ENCODE assay signal across 8 cellular contexts in the genomic region with DNA sequence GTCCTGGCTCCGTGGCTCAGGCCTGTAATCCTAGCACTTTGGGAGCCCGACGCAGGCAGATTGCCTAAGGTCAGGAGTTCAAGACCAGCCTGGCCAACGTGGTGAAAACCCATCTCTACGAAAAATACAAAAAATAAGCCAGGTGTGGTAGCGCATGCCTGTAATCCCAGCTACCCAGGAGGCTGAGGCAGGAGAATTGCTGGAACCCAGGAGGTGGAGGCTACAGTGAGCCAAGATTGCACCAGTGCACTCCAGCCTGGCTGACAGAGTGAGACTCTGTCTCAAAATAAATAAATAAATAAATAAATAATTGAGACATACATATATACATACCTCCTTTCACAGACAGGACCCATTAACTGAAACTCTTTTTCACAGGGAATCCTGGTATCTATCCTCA. TPM values are rescaled to one million over a fixed set of nuclear protein-coding genes. Genes with fewer than 3 reads are reported as not detected.
DNase-seq lines count a peak whose midpoint lies in the region; ATAC-seq, FAIRE-seq and TF ChIP-seq lines count a peak whose summit lies in the region.
"Not testable (repeated sequence)": the region's sequence is repeated elsewhere in the genome, so short reads cannot be mapped to it uniquely, and the experiment has no call there.

No MANE protein-coding gene starts in this region.

- not testable (repeated sequence) for FAIRE-seq in bronchial epithelial cell (lab: Jason Lieb, UNC)

- peaks cover 11% of the 10 kb centered on the region for H3K36me3 Mint-ChIP-seq in activated T-cell treated with anti-CD3 and anti-CD28 coated beads, Interleukin-2, amount 50 U/mL, for 4 hours (ENCODE audit: insufficient read depth)

- POLR2A ChIA-PET in OCI-LY7 (lab: Charles Lee): interaction anchor here (0.9 kb wide), 1 partner anchor 101 kb away, joined by 3 read pairs; no protein-coding TSS in a partner anchor

- not testable (repeated sequence) for DNase-seq in OCI-LY7 (ENCODE audit: low spot score); activated T-cell treated with anti-CD3 and anti-CD28 coated beads, Interleukin-2, amount 50 U/mL, for 4 hours; bronchial epithelial cell (ENCODE audit: low read depth); foreskin fibroblast; gastrocnemius medialis; vagina (ENCODE audit: extremely low spot score in 2 of 2)
- DNase-seq in mucosa of descending colon: peak in 2 of 3 donors; percentile 47

- CTCF ChIA-PET in OCI-LY7 (lab: Charles Lee; ENCODE audit: unreplicated experiment): not testable (repeated sequence)

- not testable (repeated sequence) for BruUV-seq in OCI-LY7 (replicated peaks; lab: Mats Ljungman, UMichigan)

- not testable (repeated sequence) for H4K20me1 ChIP-seq in DOHH2 (ENCODE audit: control insufficient read depth, insufficient read depth, low read depth, low read length); OCI-LY7 (ENCODE audit: insufficient read depth, low read length)

- H3K9me2 ChIP-seq in DOHH2 (replicated peaks; ENCODE audit: control insufficient read depth, low read length); OCI-LY7 (ENCODE audit: insufficient read depth, low read length): not testable (repeated sequence)

- not testable (repeated sequence) for H3K9me3 Mint-ChIP-seq in activated T-cell treated with anti-CD3 and anti-CD28 coated beads, Interleukin-2, amount 50 U/mL, for 4 hours

- not testable (repeated sequence) for H3K27me3 Mint-ChIP-seq in activated T-cell treated with anti-CD3 and anti-CD28 coated beads, Interleukin-2, amount 50 U/mL, for 4 hours (ENCODE audit: low read depth)

- intact Hi-C loops in OCI-LY7 (cut with micrococcal nuclease; ENCODE audit: unreplicated experiment): loop anchor here (5.0 kb wide), 1 partner anchor 76 kb away; a partner anchor contains a TSS
- intact Hi-C loops in mucosa of descending colon (cut with DNase I, micrococcal nuclease); vagina (cut with DNase I): not testable (repeated sequence)
- intact Hi-C loops in gastrocnemius medialis (cut with DNase I; ENCODE audit: low total_unique reads): loop anchor here (5.0 kb wide), 4 partner anchors 41 to 174 kb away; a partner anchor contains a TSS

- H2AFZ ChIP-seq in OCI-LY7 (ENCODE audit: low read length): not testable (repeated sequence)

- not testable (repeated sequence) for H3K27ac ChIP-seq in DOHH2 (ENCODE audit: low read depth, low read length); OCI-LY7 (ENCODE audit: low read depth, low read length, poor library complexity, severe bottlenecking)
- H3K27ac ChIP-seq in gastrocnemius medialis: peak overlapping the region; percentile 92 to 98 (median 97)
- peak overlapping the region; percentile 98 for H3K27ac ChIP-seq in vagina

- H3K27me3 ChIP-seq in DOHH2 (ENCODE audit: control insufficient read depth, low read length); bronchial epithelial cell (ENCODE audit: control insufficient read depth, insufficient read depth, low read length); gastrocnemius medialis; vagina: not testable (repeated sequence)

- H3K4me1 ChIP-seq in DOHH2 (ENCODE audit: control insufficient read depth, low read length) (peaks cover 17% of the 10 kb centered on the region), OCI-LY7 (ENCODE audit: insufficient read depth, low read length, poor library complexity, severe bottlenecking) (peaks cover 16% of the 10 kb centered on the region), gastrocnemius medialis (peaks cover 18 to 19% of the 10 kb centered on the region in 2 donors), vagina (peaks cover 23% of the 10 kb centered on the region)
- not testable (repeated sequence) for H3K4me1 ChIP-seq in mucosa of descending colon (ENCODE audit: low read depth)

- not testable (repeated sequence) for ATAC-seq in activated T-cell treated with anti-CD3 and anti-CD28 coated beads, Interleukin-2, amount 50 U/mL, for 4 hours; mucosa of descending colon; gastrocnemius medialis

- H3K4me1 Mint-ChIP-seq in activated T-cell treated with anti-CD3 and anti-CD28 coated beads, Interleukin-2, amount 50 U/mL, for 4 hours (ENCODE audit: low read depth): peaks cover 42% of the 10 kb centered on the region

- H3K79me2 ChIP-seq in DOHH2 (ENCODE audit: control insufficient read depth, low read length) (peaks cover 30% of the 10 kb centered on the region), OCI-LY7 (ENCODE audit: insufficient read depth, low read depth, low read length) (peaks cover 26% of the 10 kb centered on the region)

- peak overlapping the region; percentile 91 for H3K4me3 ChIP-seq in DOHH2 (ENCODE audit: low read length)
- H3K4me3 ChIP-seq in OCI-LY7 (ENCODE audit: low read depth, low read length, poor library complexity, severe bottlenecking): peak overlapping the region; percentile 99
- H3K4me3 ChIP-seq in bronchial epithelial cell (ENCODE audit: low read depth, low read length): peak overlapping the region; percentile 52
- H3K4me3 ChIP-seq in foreskin fibroblast (ENCODE audit: low read depth in 1 of 2, low read length in 2 of 2): peak overlapping the region; percentile 98 to 99
- not testable (repeated sequence) for H3K4me3 ChIP-seq in mucosa of descending colon
- peak overlapping the region; percentile 74 to 98 (median 96) for H3K4me3 ChIP-seq in gastrocnemius medialis
- peak overlapping the region; percentile 83 to 87 for H3K4me3 ChIP-seq in vagina

- not testable (repeated sequence) for TF ChIP-seq CTCF in DOHH2 (IDR thresholded peaks at IDR 0.05; ENCODE audit: low read depth, low read length, poor library complexity, severe bottlenecking); OCI-LY7 (conservative IDR thresholded peaks at IDR 0.05; ENCODE audit: low read length); bronchial epithelial cell (IDR thresholded peaks at IDR 0.05; ENCODE audit: insufficient read depth, low read length, severe bottlenecking); foreskin fibroblast (IDR thresholded peaks at IDR 0.05; ENCODE audit: low read depth, low read length); mucosa of descending colon (IDR thresholded peaks at IDR 0.05); gastrocnemius medialis (IDR thresholded peaks at IDR 0.05 in 4 of 5, conservative IDR thresholded peaks at IDR 0.05 in 1 of 5); vagina (IDR thresholded peaks at IDR 0.05)

- not testable (repeated sequence) for H3K9me3 ChIP-seq in DOHH2 (ENCODE audit: control insufficient read depth, insufficient read depth, low read length); OCI-LY7 (ENCODE audit: low read length); mucosa of descending colon; gastrocnemius medialis; vagina

- in situ Hi-C loops in gastrocnemius medialis (cut with MboI; ENCODE audit: low sequenced_read_pairs in 4 of 4): not testable (repeated sequence)

- H3K4me3 Mint-ChIP-seq in activated T-cell treated with anti-CD3 and anti-CD28 coated beads, Interleukin-2, amount 50 U/mL, for 4 hours: peak overlapping the region; percentile 99

- H3F3A ChIP-seq in DOHH2 (ENCODE audit: control insufficient read depth, insufficient read depth): not testable (repeated sequence)

- H3K4me2 ChIP-seq in DOHH2 (ENCODE audit: low read length) (peak overlapping the region; percentile 68), OCI-LY7 (ENCODE audit: low read length) (peak overlapping the region; percentile 76)

- H3K36me3 ChIP-seq in DOHH2 (ENCODE audit: control insufficient read depth, low read length) (peaks cover 20% of the 10 kb centered on the region), OCI-LY7 (ENCODE audit: insufficient read depth, low read length) (peaks cover 27% of the 10 kb centered on the region), gastrocnemius medialis (peaks cover 0 to 42% of the 10 kb centered on the region in 2 donors), vagina (peaks cover 0 to 28% of the 10 kb centered on the region in 2 donors)
- not testable (repeated sequence) for H3K36me3 ChIP-seq in bronchial epithelial cell (ENCODE audit: control insufficient read depth, insufficient read depth, low read length); mucosa of descending colon (ENCODE audit: low read depth)

- not testable (repeated sequence) for TF ChIP-seq POLR2A in gastrocnemius medialis (IDR thresholded peaks at IDR 0.05); vagina (IDR thresholded peaks at IDR 0.05)

RNA-seq across cellular contexts. Expression of a gene that starts 1.4 kb away (rescaled TPM):
- total RNA-seq in OCI-LY7 (2014; rRNA removed; shearing (Covaris generic)): 27.5 and 35.8 TPM in 2 replicates
- total RNA-seq in OCI-LY7 (2022): 28.6 and 33.1 TPM in 2 replicates
- total RNA-seq in activated T-cell treated with anti-CD3 and anti-CD28 coated beads, Interleukin-2, amount 50 U/mL, for 4 hours: 10 to 100 TPM; 34.8 to 38.9 (median 35.7) TPM
- 48.4 and 65.4 TPM in 2 replicates for total RNA-seq in bronchial epithelial cell
- 10 to 100 TPM; 43.4 to 78.0 (median 66.0) TPM for total RNA-seq in mucosa of descending colon
- 10 to 100 TPM; 25.6 to 35.7 (median 28.0) TPM for total RNA-seq in gastrocnemius medialis
- 28.0 TPM for total RNA-seq in vagina
